Comparison of ENCODE assay signal across 17 cellular contexts in the genomic region with DNA sequence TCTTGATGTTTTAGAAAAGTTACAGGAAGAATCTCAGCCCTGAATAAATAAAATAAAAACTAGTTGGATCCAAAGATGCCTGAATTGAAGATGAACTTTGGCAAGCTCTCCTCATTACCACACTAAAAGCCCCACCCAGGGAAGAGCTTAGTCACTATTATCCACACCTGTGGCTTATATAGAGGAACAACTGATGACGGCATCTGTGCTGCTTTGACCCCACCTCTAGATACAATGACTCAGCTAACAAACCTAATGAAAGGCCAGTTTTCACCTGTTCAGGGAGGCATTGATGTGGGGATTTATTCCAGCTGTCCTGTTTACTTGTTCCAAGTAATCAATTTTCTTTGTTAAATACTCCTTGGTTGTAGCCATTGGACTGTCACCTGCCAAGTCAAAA.
DNase-seq lines count a peak whose midpoint lies in the region; ATAC-seq, FAIRE-seq and TF ChIP-seq lines count a peak whose summit lies in the region.
"Had no signal": no experiment of that assay in that cellular context is flagged by ENCODE, and none has a peak within 500 bp of the region (broad histone marks: within the 10 kb centered on the region; RNA-seq: fewer than 3 reads in every experiment).

No MANE protein-coding gene starts in this region.

- H3K79me2 ChIP-seq in H1 (ENCODE audit: control insufficient read depth in 1 of 2, insufficient read depth in 2 of 2, low read length in 2 of 2): no peaks in the 10 kb centered on the region

- WGBS in H1 (ENCODE audit: extremely low coverage in 1 of 2, insufficient coverage in 1 of 2, insufficient read length in 1 of 2, insufficient replicate concordance in 2 of 2, low coverage in 1 of 2, low lambda C conversion rate in 2 of 2, missing lambda C conversion rate in 1 of 2), 2 experiments: 100% methylated on average over 1 of the region's 1 CpG; no CpG with 5 or more reads in 1 of the 2 experiments

- H4K20me1 ChIP-seq in H1 (replicated peaks in 1 of 2; ENCODE audit: control insufficient read depth in 1 of 2, insufficient read depth in 2 of 2, low read length in 2 of 2): no peaks in the 10 kb centered on the region

- POLR2A ChIA-PET in H1 (lab: Charles Lee; ENCODE audit: partially characterized antibody): no interaction called here

- H2BK5ac ChIP-seq in H1 (ENCODE audit: low read depth, low read length): no peak overlapping the region

- 0 out of 2 replicates have a peak overlapping the region, but pooled peaks have one; percentile 40 for H2AFZ ChIP-seq in H1 (ENCODE audit: low read length)

- H3K23me2 ChIP-seq in H1 (ENCODE audit: low read depth, low read length): no peaks in the 10 kb centered on the region

- no peak overlapping the region for H3K56ac ChIP-seq in H1 (replicated peaks; ENCODE audit: insufficient read length, low read depth, low read length)

- no peak for FAIRE-seq in H1 (lab: Jason Lieb, UNC)
- peak; percentile 63 for FAIRE-seq in urothelium cell line (lab: Jason Lieb, UNC)
- no peak for FAIRE-seq in H54 (lab: Jason Lieb, UNC)
- FAIRE-seq: D721Med, HTR-8/SVneo had no signal

- no peak overlapping the region for H3K14ac ChIP-seq in H1 (ENCODE audit: insufficient read length)

- TF ChIP-seq POLR2A in H1 (IDR thresholded peaks at IDR 0.05; ENCODE audit: control extremely low read depth in 1 of 2, low read depth in 2 of 2, low read length in 2 of 2): no peak
- no peak for TF ChIP-seq POLR2A in H54 (IDR thresholded peaks at IDR 0.05; ENCODE audit: low read depth, low read length)

- H3K9me3 ChIP-seq in H1 (ENCODE audit: insufficient read depth in 2 of 2, low read depth in 1 of 2, low read length in 1 of 2): no peaks in the 10 kb centered on the region; a peak in 1 of 4 replicates
- H3K9me3 ChIP-seq: SJSA1 had no signal

- H4K5ac ChIP-seq in H1 (ENCODE audit: insufficient read length, low read depth, low read length): no peak overlapping the region

- H3K4ac ChIP-seq in H1 (replicated peaks; ENCODE audit: insufficient read length, low read depth, low read length): no peak overlapping the region

- no peaks in the 10 kb centered on the region for H3K79me1 ChIP-seq in H1 (ENCODE audit: low read depth, low read length)

- H3K36me3 ChIP-seq in H1 (ENCODE audit: control insufficient read depth in 2 of 4, insufficient read depth in 4 of 4, low read length in 3 of 4): no peaks in the 10 kb centered on the region
- H3K36me3 ChIP-seq: SJSA1 had no signal

- H3K27me3 ChIP-seq in H1 (replicated peaks in 1 of 4; ENCODE audit: control insufficient read depth in 3 of 4, extremely low read depth in 1 of 4, insufficient read depth in 3 of 4, low read length in 3 of 4): no peaks in the 10 kb centered on the region
- H3K27me3 ChIP-seq: SJSA1 had no signal

- no peak overlapping the region for H2BK120ac ChIP-seq in H1 (replicated peaks; ENCODE audit: low read depth, low read length)

- no peak overlapping the region for H4K91ac ChIP-seq in H1 (replicated peaks; ENCODE audit: insufficient read length, low read length)

- TF ChIP-seq RAD21 in H1 (IDR thresholded peaks at IDR 0.05 in 1 of 2, conservative IDR thresholded peaks at IDR 0.05 in 1 of 2; ENCODE audit: low read depth in 2 of 2, low read length in 2 of 2): no peak

- no peak overlapping the region for H3K18ac ChIP-seq in H1 (ENCODE audit: extremely low read depth, low read length)

- no peak overlapping the region for H2AK5ac ChIP-seq in H1 (ENCODE audit: low read depth, low read length)

- ATAC-seq in GM18873 (IDR thresholded peaks at IDR 0.05; ENCODE audit: low FRiP score, unreplicated experiment): no peak

- H2BK12ac ChIP-seq in H1 (ENCODE audit: low read depth, low read length): no peak overlapping the region

- H4K8ac ChIP-seq in H1 (ENCODE audit: extremely low read depth, insufficient read depth, low read length): no peak overlapping the region

- no peak for TF ChIP-seq CTCF in H1 (IDR thresholded peaks at IDR 0.05; ENCODE audit: control extremely low read depth in 1 of 3, insufficient read depth in 1 of 3, low read depth in 1 of 3, low read length in 3 of 3)

- CTCF ChIA-PET in H1 (lab: Charles Lee; ENCODE audit: partially characterized antibody): no interaction called here

- no peak overlapping the region for H3K23ac ChIP-seq in H1 (ENCODE audit: insufficient read length)

- DNase-seq in SIG-M5 treated with dmso at 0.1 percent for 504 hours (lab: John Stamatoyannopoulos, UW; ENCODE audit: unreplicated experiment) (peak; percentile 3), SIG-M5 (lab: John Stamatoyannopoulos, UW) (no peak), NCI-H460 (ENCODE audit: extremely low read depth, low read depth) (peak; percentile 0), H1 (ENCODE audit: low read depth in 1 of 2, low spot score in 2 of 2) (no peak), urothelium cell line (ENCODE audit: low spot score) (peak; percentile 9), H54 (ENCODE audit: insufficient read length, low spot score) (no peak), CD1c-positive myeloid dendritic cell (ENCODE audit: extremely low spot score) (no peak)
- DNase-seq: 8988T, GF-D8, NCI-H1436, NCI-H2107, NCI-H345, NCI-H69 had no signal

- no peak overlapping the region for H3K27ac ChIP-seq in H1 (ENCODE audit: low read depth, low read length)
- H3K27ac ChIP-seq: SJSA1 had no signal

- H3K4me3 ChIP-seq in H1 (ENCODE audit: extremely low read depth in 1 of 4, insufficient read depth in 2 of 4, low read depth in 3 of 4, low read length in 4 of 4): no peak overlapping the region
- H3K4me3 ChIP-seq: SJSA1 had no signal

- H3K9ac ChIP-seq in H1 (replicated peaks in 1 of 4; ENCODE audit: extremely low read depth in 1 of 4, low read depth in 3 of 4, low read length in 3 of 4): no peak overlapping the region

- no peak overlapping the region for H2BK15ac ChIP-seq in H1 (ENCODE audit: low read length)

- no peaks in the 10 kb centered on the region for H3K4me1 ChIP-seq in H1 (replicated peaks in 1 of 4; ENCODE audit: control insufficient read depth in 3 of 4, insufficient read depth in 4 of 4, low read length in 3 of 4)
- H3K4me1 ChIP-seq: SJSA1 had no signal

- no peak overlapping the region for H3K4me2 ChIP-seq in H1 (ENCODE audit: insufficient read depth in 1 of 2, low read depth in 2 of 2, low read length in 2 of 2)

- TF ChIP-seq EP300 in H1 (IDR thresholded peaks at IDR 0.05; ENCODE audit: borderline replicate concordance in 1 of 2, low read depth in 2 of 2, low read length in 2 of 2): no peak

- H2BK20ac ChIP-seq in H1 (ENCODE audit: low read length): no peak overlapping the region

TF ChIP-seq in H1, 55 proteins besides CTCF, POLR2A, EP300 and RAD21:
- no peak for TF ChIP-seq SIRT6 (IDR thresholded peaks at IDR 0.05; ENCODE audit: low read length)
- TF ChIP-seq SAP30 (IDR thresholded peaks at IDR 0.05; ENCODE audit: insufficient read depth, insufficient replicate concordance, low read length): no peak
- peak; percentile 84 for TF ChIP-seq BACH1 (IDR thresholded peaks at IDR 0.05; ENCODE audit: low read length)
- no peak for TF ChIP-seq TCF12 (IDR thresholded peaks at IDR 0.05; ENCODE audit: low read depth, low read length)
- TF ChIP-seq CBX5 (IDR thresholded peaks at IDR 0.05; ENCODE audit: low read depth, low read length): no peak

Comparison
In these comparisons a context has a peak if more than half of its experiments do, and no peak if none do; other contexts are left out.
1. DNase-seq: peak in SIG-M5 treated with dmso at 0.1 percent for 504 hours (single experiment), NCI-H460 (single experiment) and urothelium cell line (single experiment); none in SIG-M5 (single experiment), H1 (0 of 2), H54 (single experiment) and CD1c-positive myeloid dendritic cell (single experiment).